In the genomic region with DNA sequence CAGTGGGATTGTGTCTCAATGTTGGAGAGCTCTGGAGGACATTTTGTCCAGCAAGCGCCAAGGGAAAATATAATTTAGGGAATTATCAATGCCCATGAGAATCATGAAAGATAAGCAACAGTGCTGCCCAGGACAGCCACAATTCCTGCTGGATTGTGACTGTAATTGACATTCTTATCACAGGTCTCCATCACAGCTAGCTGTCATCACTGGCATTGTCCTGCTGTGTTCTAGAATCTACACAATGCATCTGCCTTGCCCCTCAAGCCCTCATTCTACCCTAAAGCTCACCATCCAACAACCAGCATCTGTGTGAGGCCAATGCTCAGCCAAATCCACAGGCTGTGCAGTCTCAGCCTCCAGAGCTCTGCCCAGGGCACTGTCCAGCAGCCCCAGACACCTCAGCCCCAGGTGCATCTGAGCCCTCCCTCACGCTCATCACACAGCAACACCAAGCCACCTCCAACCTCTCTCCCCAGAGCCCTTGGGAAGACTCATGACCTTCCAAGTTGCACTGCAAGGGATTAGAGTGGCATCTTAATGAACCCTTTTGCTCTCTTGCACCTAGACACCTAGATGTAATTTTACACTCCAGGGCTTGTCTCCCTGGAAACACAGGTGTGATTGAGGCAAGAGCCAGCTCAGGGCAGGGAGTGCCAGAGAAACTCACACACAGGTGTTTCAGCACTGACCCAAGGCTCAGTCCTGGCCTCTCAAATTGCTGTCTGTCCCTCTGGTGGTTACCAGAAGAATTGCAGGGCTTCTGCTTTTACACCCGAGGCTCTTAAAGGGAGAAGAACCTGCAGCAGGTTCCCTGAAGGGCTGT, we compare ENCODE assay signal across 8 cellular contexts.
DNase-seq lines count a peak whose midpoint lies in the region; ATAC-seq and TF ChIP-seq lines count a peak whose summit lies in the region.

No MANE protein-coding gene starts in this region.

- H3K27ac ChIP-seq in upper lobe of right lung, result no peak overlapping the region

- peaks cover 79% of the 10 kb centered on the region for H3K27me3 ChIP-seq in upper lobe of right lung

- intact Hi-C loops in upper lobe of right lung (cut with DNase I), result no loop called here

- ATAC-seq in GM21423 (IDR thresholded peaks at IDR 0.05; ENCODE audit: unreplicated experiment) (peak; percentile 56), SK-N-SH treated with all-trans-retinoic acid at 6 μM for 48 hours (peak; percentile 87), upper lobe of right lung (peak; percentile 87), HG02884 (IDR thresholded peaks at IDR 0.05; ENCODE audit: unreplicated experiment) (no peak)

- DNase-seq in DMS53 treated with DMSO at 0.1 percent for 48 hours (lab: John Stamatoyannopoulos, UW; ENCODE audit: unreplicated experiment) (peak; percentile 3), MV-4-11 (lab: John Stamatoyannopoulos, UW) (peak; percentile 38), dermis microvascular lymphatic vessel endothelial cell (ENCODE audit: low read depth in 2 of 2) (peak; percentile 42 to 60), lung microvascular endothelial cell (ENCODE audit: low read depth in 2 of 2) (peak; percentile 69 to 72), upper lobe of right lung (no peak)

- no peaks in the 10 kb centered on the region for H3K9me3 ChIP-seq in upper lobe of right lung

- no peak overlapping the region for H3K4me3 ChIP-seq in upper lobe of right lung

- peak; percentile 94 for TF ChIP-seq CTCF in upper lobe of right lung (IDR thresholded peaks at IDR 0.05)

- no peaks in the 10 kb centered on the region for H3K4me1 ChIP-seq in upper lobe of right lung

- H3K36me3 ChIP-seq in upper lobe of right lung, result no peaks in the 10 kb centered on the region

TF ChIP-seq in SK-N-SH treated with all-trans-retinoic acid at 6 μM for 48 hours, 23 proteins besides CTCF, POLR2A, EP300 and RAD21:
- TF ChIP-seq, protein P1, sequence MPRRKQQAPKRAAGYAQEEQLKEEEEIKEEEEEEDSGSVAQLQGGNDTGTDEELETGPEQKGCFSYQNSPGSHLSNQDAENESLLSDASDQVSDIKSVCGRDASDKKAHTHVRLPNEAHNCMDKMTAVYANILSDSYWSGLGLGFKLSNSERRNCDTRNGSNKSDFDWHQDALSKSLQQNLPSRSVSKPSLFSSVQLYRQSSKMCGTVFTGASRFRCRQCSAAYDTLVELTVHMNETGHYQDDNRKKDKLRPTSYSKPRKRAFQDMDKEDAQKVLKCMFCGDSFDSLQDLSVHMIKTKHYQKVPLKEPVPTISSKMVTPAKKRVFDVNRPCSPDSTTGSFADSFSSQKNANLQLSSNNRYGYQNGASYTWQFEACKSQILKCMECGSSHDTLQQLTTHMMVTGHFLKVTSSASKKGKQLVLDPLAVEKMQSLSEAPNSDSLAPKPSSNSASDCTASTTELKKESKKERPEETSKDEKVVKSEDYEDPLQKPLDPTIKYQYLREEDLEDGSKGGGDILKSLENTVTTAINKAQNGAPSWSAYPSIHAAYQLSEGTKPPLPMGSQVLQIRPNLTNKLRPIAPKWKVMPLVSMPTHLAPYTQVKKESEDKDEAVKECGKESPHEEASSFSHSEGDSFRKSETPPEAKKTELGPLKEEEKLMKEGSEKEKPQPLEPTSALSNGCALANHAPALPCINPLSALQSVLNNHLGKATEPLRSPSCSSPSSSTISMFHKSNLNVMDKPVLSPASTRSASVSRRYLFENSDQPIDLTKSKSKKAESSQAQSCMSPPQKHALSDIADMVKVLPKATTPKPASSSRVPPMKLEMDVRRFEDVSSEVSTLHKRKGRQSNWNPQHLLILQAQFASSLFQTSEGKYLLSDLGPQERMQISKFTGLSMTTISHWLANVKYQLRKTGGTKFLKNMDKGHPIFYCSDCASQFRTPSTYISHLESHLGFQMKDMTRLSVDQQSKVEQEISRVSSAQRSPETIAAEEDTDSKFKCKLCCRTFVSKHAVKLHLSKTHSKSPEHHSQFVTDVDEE (CRISPR knock-in tag; IDR thresholded peaks at IDR 0.05), result no peak
- TF ChIP-seq ISL1 (CRISPR knock-in tag; IDR thresholded peaks at IDR 0.05) (no peak), SNAI2 (CRISPR knock-in tag; IDR thresholded peaks at IDR 0.05) (no peak), OSR1 (CRISPR knock-in tag; IDR thresholded peaks at IDR 0.05) (no peak), PPARA (CRISPR knock-in tag; IDR thresholded peaks at IDR 0.05; ENCODE audit: borderline replicate concordance) (no peak), CSDC2 (CRISPR knock-in tag; IDR thresholded peaks at IDR 0.05) (no peak), TCF4 (CRISPR knock-in tag; IDR thresholded peaks at IDR 0.05; ENCODE audit: borderline replicate concordance) (no peak)
- TF ChIP-seq, protein P2, sequence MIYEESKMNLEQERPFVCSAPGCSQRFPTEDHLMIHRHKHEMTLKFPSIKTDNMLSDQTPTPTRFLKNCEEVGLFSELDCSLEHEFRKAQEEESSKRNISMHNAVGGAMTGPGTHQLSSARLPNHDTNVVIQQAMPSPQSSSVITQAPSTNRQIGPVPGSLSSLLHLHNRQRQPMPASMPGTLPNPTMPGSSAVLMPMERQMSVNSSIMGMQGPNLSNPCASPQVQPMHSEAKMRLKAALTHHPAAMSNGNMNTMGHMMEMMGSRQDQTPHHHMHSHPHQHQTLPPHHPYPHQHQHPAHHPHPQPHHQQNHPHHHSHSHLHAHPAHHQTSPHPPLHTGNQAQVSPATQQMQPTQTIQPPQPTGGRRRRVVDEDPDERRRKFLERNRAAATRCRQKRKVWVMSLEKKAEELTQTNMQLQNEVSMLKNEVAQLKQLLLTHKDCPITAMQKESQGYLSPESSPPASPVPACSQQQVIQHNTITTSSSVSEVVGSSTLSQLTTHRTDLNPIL (CRISPR knock-in tag; IDR thresholded peaks at IDR 0.05; ENCODE audit: low read depth), result no peak
- TF ChIP-seq, protein P3, sequence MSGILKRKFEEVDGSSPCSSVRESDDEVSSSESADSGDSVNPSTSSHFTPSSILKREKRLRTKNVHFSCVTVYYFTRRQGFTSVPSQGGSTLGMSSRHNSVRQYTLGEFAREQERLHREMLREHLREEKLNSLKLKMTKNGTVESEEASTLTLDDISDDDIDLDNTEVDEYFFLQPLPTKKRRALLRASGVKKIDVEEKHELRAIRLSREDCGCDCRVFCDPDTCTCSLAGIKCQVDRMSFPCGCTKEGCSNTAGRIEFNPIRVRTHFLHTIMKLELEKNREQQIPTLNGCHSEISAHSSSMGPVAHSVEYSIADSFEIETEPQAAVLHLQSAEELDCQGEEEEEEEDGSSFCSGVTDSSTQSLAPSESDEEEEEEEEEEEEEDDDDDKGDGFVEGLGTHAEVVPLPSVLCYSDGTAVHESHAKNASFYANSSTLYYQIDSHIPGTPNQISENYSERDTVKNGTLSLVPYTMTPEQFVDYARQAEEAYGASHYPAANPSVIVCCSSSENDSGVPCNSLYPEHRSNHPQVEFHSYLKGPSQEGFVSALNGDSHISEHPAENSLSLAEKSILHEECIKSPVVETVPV (CRISPR knock-in tag; IDR thresholded peaks at IDR 0.05), result no peak
